Comparison of ENCODE assay signal across 11 cellular contexts in genomic region chr7:139043823-139044812, GRCh38. TPM values are rescaled to one million over a fixed set of nuclear protein-coding genes. Genes with fewer than 3 reads are reported as not detected.
DNase-seq lines count a peak whose midpoint lies in the region; ATAC-seq, FAIRE-seq and TF ChIP-seq lines count a peak whose summit lies in the region.
"Had no signal": no experiment of that assay in that cellular context is flagged by ENCODE, and none has a peak within 500 bp of the region (broad histone marks: within the 10 kb centered on the region; RNA-seq: fewer than 3 reads in every experiment).

No MANE protein-coding gene starts in this region.

- DNase-seq in CD1c-positive myeloid dendritic cell (ENCODE audit: extremely low spot score) = peak; percentile 30
- no peak for DNase-seq in MM.1S
- peak; percentile 75 for DNase-seq in activated CD8-positive, alpha-beta T cell treated with anti-CD3 and anti-CD28 coated beads, Interleukin-2, amount 10 ng/mL, durations not matched to agents 7 days and 5 days
- DNase-seq in kidney = peak; percentile 73
- no peak for DNase-seq in GM19240 (ENCODE audit: insufficient read length, low spot score)
- DNase-seq in GM23338 (ENCODE audit: low spot score) = no peak

- no peaks in the 10 kb centered on the region for H3K9me3 Mint-ChIP-seq in activated CD8-positive, alpha-beta T cell treated with anti-CD3 and anti-CD28 coated beads, Interleukin-2, amount 10 ng/mL, durations not matched to agents 7 days and 5 days (ENCODE audit: insufficient read depth)
- H3K9me3 Mint-ChIP-seq in GM23338 = no peaks in the 10 kb centered on the region

- H3K9ac ChIP-seq in MM.1S (ENCODE audit: low read length) = no peak overlapping the region
- H3K9ac ChIP-seq in kidney (ENCODE audit: low read length in 2 of 2) = no peak overlapping the region
- H3K9ac ChIP-seq: parathyroid adenoma had no signal

- no peaks in the 10 kb centered on the region for H3K27me3 Mint-ChIP-seq in activated CD8-positive, alpha-beta T cell treated with anti-CD3 and anti-CD28 coated beads, Interleukin-2, amount 10 ng/mL, durations not matched to agents 7 days and 5 days (ENCODE audit: low read depth)
- H3K27me3 Mint-ChIP-seq in GM23338 (ENCODE audit: insufficient read depth, low read depth, poor library complexity) = peaks cover 6% of the 10 kb centered on the region

- H2AFZ ChIP-seq in MM.1S (ENCODE audit: low read length) (no peak overlapping the region), GM23338 (no peak overlapping the region)
- H2AFZ ChIP-seq: parathyroid adenoma had no signal

- H3K27ac ChIP-seq in MM.1S (ENCODE audit: low read length) (no peak overlapping the region), kidney (ENCODE audit: low read depth in 2 of 2, low read length in 2 of 2) (peak overlapping the region in 1 of 2 donors; percentile 29), GM23338 (ENCODE audit: low read depth) (no peak overlapping the region)
- H3K27ac ChIP-seq: parathyroid adenoma had no signal

- H3K4me3 ChIP-seq in MM.1S (ENCODE audit: low read length) = no peak overlapping the region
- H3K4me3 ChIP-seq in kidney (ENCODE audit: low read length in 2 of 2) = no peak overlapping the region
- no peak overlapping the region for H3K4me3 ChIP-seq in GM23338

- intact Hi-C loops in kidney (cut with DNase I) = no loop called here

- 0 out of 2 replicates have a peak, but pooled peaks cover 4% of the 10 kb centered on the region for H3F3A ChIP-seq in MM.1S (ENCODE audit: insufficient read depth, low read length)
- H3F3A ChIP-seq in GM23338 (replicated peaks; ENCODE audit: low read depth) = no peaks in the 10 kb centered on the region; the same call in 1 of the 2 replicates

- peaks cover 71% of the 10 kb centered on the region for H3K36me3 Mint-ChIP-seq in activated CD8-positive, alpha-beta T cell treated with anti-CD3 and anti-CD28 coated beads, Interleukin-2, amount 10 ng/mL, durations not matched to agents 7 days and 5 days (ENCODE audit: low read depth)
- H3K36me3 Mint-ChIP-seq in GM23338 (ENCODE audit: low read depth) = peaks cover 7% of the 10 kb centered on the region; the same call in 2 of the 3 replicates

- TF ChIP-seq CTCF in MM.1S (IDR thresholded peaks at IDR 0.05; ENCODE audit: low read length) (no peak), kidney (IDR thresholded peaks at IDR 0.05; ENCODE audit: borderline replicate concordance, extremely low read depth, insufficient read depth) (no peak), GM23338 (conservative IDR thresholded peaks at IDR 0.05; ENCODE audit: low read depth in 2 of 2) (0 out of 4 replicates have a peak, but pooled peaks of 1 of the 2 experiments have one; percentile 2)

- H3K4me1 ChIP-seq in MM.1S (ENCODE audit: low read length) (0 out of 2 replicates have a peak, but pooled peaks cover 7% of the 10 kb centered on the region), kidney (ENCODE audit: control insufficient read depth in 1 of 2, insufficient read depth in 1 of 2, low read depth in 1 of 2, low read length in 2 of 2) (no peaks in the 10 kb centered on the region), GM23338 (ENCODE audit: insufficient read depth) (no peaks in the 10 kb centered on the region; the same call in 1 of the 2 replicates)

- H4K20me1 ChIP-seq in MM.1S (ENCODE audit: insufficient read depth, low read length) (no peaks in the 10 kb centered on the region), GM23338 (replicated peaks; ENCODE audit: insufficient read depth) (no peaks in the 10 kb centered on the region)

- POLR2A ChIA-PET in activated CD8-positive, alpha-beta T cell treated with anti-CD3 and anti-CD28 coated beads, Interleukin-2, amount 10 ng/mL, durations not matched to agents 7 days and 5 days (lab: Charles Lee) = interaction anchor here (0.8 to 1.1 kb wide), 3 partner anchors 9 to 27 kb away, joined by 3 to 4 read pairs (median 3); no protein-coding TSS in a partner anchor

- no peaks in the 10 kb centered on the region; the same call in 1 of the 2 replicates for H3K36me3 ChIP-seq in MM.1S (replicated peaks; ENCODE audit: insufficient read depth, low read length)
- peaks cover 4 to 8% of the 10 kb centered on the region in 2 donors for H3K36me3 ChIP-seq in kidney (ENCODE audit: control insufficient read depth in 1 of 2, insufficient read depth in 2 of 2, low read length in 2 of 2)
- H3K36me3 ChIP-seq in GM23338 (ENCODE audit: insufficient read depth) = peaks cover 9% of the 10 kb centered on the region

- peak; percentile 53 for ATAC-seq in activated CD8-positive, alpha-beta T cell treated with anti-CD3 and anti-CD28 coated beads, Interleukin-2, amount 10 ng/mL, durations not matched to agents 7 days and 5 days
- ATAC-seq in GM23338 (no peak), GM21360 (IDR thresholded peaks at IDR 0.05; ENCODE audit: unreplicated experiment) (no peak), GM21529 (IDR thresholded peaks at IDR 0.05; ENCODE audit: unreplicated experiment) (no peak)

- FAIRE-seq in kidney (lab: Jason Lieb, UNC) = no peak
- FAIRE-seq: G401.6, TTC549 had no signal

- CTCF ChIA-PET in activated CD8-positive, alpha-beta T cell treated with anti-CD3 and anti-CD28 coated beads, Interleukin-2, amount 10 ng/mL, durations not matched to agents 7 days and 5 days (lab: Charles Lee) = interaction anchor here (0.6 to 2.6 kb wide), 8 partner anchors 10 to 158 kb away, joined by 3 to 10 read pairs (median 4); no protein-coding TSS in a partner anchor

- H3K79me2 ChIP-seq in MM.1S (ENCODE audit: low read length) (no peaks in the 10 kb centered on the region), GM23338 (replicated peaks; ENCODE audit: insufficient read depth) (no peaks in the 10 kb centered on the region)
- H3K79me2 ChIP-seq: parathyroid adenoma had no signal

- H3K9me2 ChIP-seq in MM.1S (replicated peaks; ENCODE audit: insufficient read depth, low read length) = no peaks in the 10 kb centered on the region
- no peaks in the 10 kb centered on the region for H3K9me2 ChIP-seq in GM23338 (ENCODE audit: insufficient read depth)

- H3K9me3 ChIP-seq in MM.1S (replicated peaks; ENCODE audit: insufficient read depth, low read length) (no peaks in the 10 kb centered on the region), kidney (ENCODE audit: control insufficient read depth in 1 of 2, low read length in 2 of 2) (no peaks in the 10 kb centered on the region)

- H3K27me3 ChIP-seq in MM.1S (replicated peaks; ENCODE audit: insufficient read depth, low read length) = no peaks in the 10 kb centered on the region
- no peaks in the 10 kb centered on the region for H3K27me3 ChIP-seq in GM23338 (ENCODE audit: insufficient read depth)

- H3K4me1 Mint-ChIP-seq in activated CD8-positive, alpha-beta T cell treated with anti-CD3 and anti-CD28 coated beads, Interleukin-2, amount 10 ng/mL, durations not matched to agents 7 days and 5 days (ENCODE audit: low read depth) = peaks cover 69% of the 10 kb centered on the region
- peaks cover 12% of the 10 kb centered on the region; the same call in 2 of the 3 replicates for H3K4me1 Mint-ChIP-seq in GM23338

- peak overlapping the region; percentile 76 for H3K27ac Mint-ChIP-seq in activated CD8-positive, alpha-beta T cell treated with anti-CD3 and anti-CD28 coated beads, Interleukin-2, amount 10 ng/mL, durations not matched to agents 7 days and 5 days
- H3K27ac Mint-ChIP-seq in GM23338 = no peak overlapping the region

- peak overlapping the region; percentile 57 for H3K4me3 Mint-ChIP-seq in activated CD8-positive, alpha-beta T cell treated with anti-CD3 and anti-CD28 coated beads, Interleukin-2, amount 10 ng/mL, durations not matched to agents 7 days and 5 days
- H3K4me3 Mint-ChIP-seq in GM23338 = no peak overlapping the region

- peak overlapping the region; percentile 1; the same call in 1 of the 2 replicates for H3K4me2 ChIP-seq in MM.1S (ENCODE audit: low read depth, low read length)
- no peak overlapping the region for H3K4me2 ChIP-seq in GM23338

TF ChIP-seq in GM23338, 12 proteins besides CTCF, POLR2A, EP300 and RAD21 (continues in another document):
- no peak for TF ChIP-seq STAT1 (IDR thresholded peaks at IDR 0.05; ENCODE audit: unreplicated experiment)

RNA-seq across cellular contexts. Expression of gene ZC3HAV1L, which starts 8.3 kb away (rescaled TPM):
- 10 to 100 TPM; 17.3 to 20.2 TPM for total RNA-seq in activated CD8-positive, alpha-beta T cell treated with anti-CD3 and anti-CD28 coated beads, Interleukin-2, amount 10 ng/mL, durations not matched to agents 7 days and 5 days
- 16.1 TPM for total RNA-seq in kidney
- polyA plus RNA-seq in kidney (ENCODE audit: insufficient read depth, low read depth, low replicate concordance) (0.37 TPM), GM23338 (2016; fragmentation: Nextera tagmentation; extraction: Ambion mirVana) (2.0 and 2.1 TPM in 2 replicates)
- total RNA-seq in GM23338 (2014; rRNA removed; shearing (Covaris generic)) = 10.1 and 11.3 TPM in 2 replicates

Comparison
In these comparisons a context has a peak if more than half of its experiments do, and no peak if none do; other contexts are left out.
1. DNase-seq: peak in CD1c-positive myeloid dendritic cell (single experiment), activated CD8-positive, alpha-beta T cell treated with anti-CD3 and anti-CD28 coated beads, Interleukin-2, amount 10 ng/mL, durations not matched to agents 7 days and 5 days (single experiment) and kidney (single experiment); none in MM.1S (single experiment), GM19240 (single experiment) and GM23338 (single experiment).